ENCODE assay signal across 25 cellular contexts in genomic region chr16:23498863-23499262, GRCh38. TPM values are rescaled to one million over a fixed set of nuclear protein-coding genes. Genes with fewer than 3 reads are reported as not detected.
DNase-seq lines count a peak whose midpoint lies in the region; ATAC-seq and TF ChIP-seq lines count a peak whose summit lies in the region.
"Had no signal": no experiment of that assay in that cellular context is flagged by ENCODE, and none has a peak within 500 bp of the region (broad histone marks: within the 10 kb centered on the region; RNA-seq: fewer than 3 reads in every experiment).

No MANE protein-coding gene starts in this region.

- no peak for TF ChIP-seq POLR2A in heart left ventricle (IDR thresholded peaks at IDR 0.05)

- H3K36me3 Mint-ChIP-seq in CD8-positive, alpha-beta T cell = peaks cover 45% of the 10 kb centered on the region
- H3K36me3 Mint-ChIP-seq in T-helper 17 cell (ENCODE audit: low read depth) = peaks cover 3% of the 10 kb centered on the region

- no peak overlapping the region for H3K4me3 ChIP-seq in CD8-positive, alpha-beta T cell (ENCODE audit: low read depth, low read length)
- no peak overlapping the region for H3K4me3 ChIP-seq in heart left ventricle
- no peak overlapping the region for H3K4me3 ChIP-seq in SJCRH30
- H3K4me3 ChIP-seq: gastroesophageal sphincter, K562, MG63, Peyer's patch, SK-N-MC had no signal

- WGBS in heart left ventricle, 4 donors = 60 to 83% (median 68%) methylated on average over 11 of the region's 11 CpGs

- no peak for DNase-seq in CD8-positive, alpha-beta T cell
- DNase-seq in T-helper 17 cell (no peak), heart left ventricle (peak in 2 of 5 donors; percentile 31 to 51), renal cortical epithelial cell (ENCODE audit: low read depth) (peak; percentile 46), SJCRH30 (no peak)
- no peak for DNase-seq in activated CD8-positive, alpha-beta memory T cell treated with anti-CD3 and anti-CD28 coated beads for 24 hours
- DNase-seq: activated CD8-positive, alpha-beta T cell treated with anti-CD3 and anti-CD28 coated beads, Interleukin-2, amount 10 ng/mL, durations not matched to agents 7 days and 5 days; activated naive CD4-positive, alpha-beta T cell treated with anti-CD3 and anti-CD28 coated beads, Interleukin-2, amount 10 ng/mL, durations not matched to agents 7 days and 5 days; activated T-cell treated with anti-CD3 and anti-CD28 coated beads, Interleukin-2, amount 50 U/mL, for 4 hours; CD8-positive, alpha-beta memory T cell; DMS53; effector memory CD8-positive, alpha-beta T cell; mesendoderm; MG63; naive thymus-derived CD4-positive, alpha-beta T cell; NCI-H1417 treated with DMSO at 0.1 percent for 48 hours; NCI-H446; Peyer's patch; retina; T-helper 9 cell had no signal

- H3K4me1 ChIP-seq in CD8-positive, alpha-beta T cell (ENCODE audit: insufficient read depth, low read length) = peaks cover 9% of the 10 kb centered on the region
- H3K4me1 ChIP-seq in heart left ventricle (peaks cover 0 to 74% (median 24%) of the 10 kb centered on the region in 12 donors), SJCRH30 (peaks cover 5% of the 10 kb centered on the region)

- no peaks in the 10 kb centered on the region for H3K9me3 ChIP-seq in CD8-positive, alpha-beta T cell (ENCODE audit: low read length)
- H3K9me3 ChIP-seq in T-helper 17 cell (ENCODE audit: control insufficient read depth, low read length, poor library complexity, severe bottlenecking) (no peaks in the 10 kb centered on the region), heart left ventricle (no peaks in the 10 kb centered on the region), SJCRH30 (replicated peaks) (no peaks in the 10 kb centered on the region)
- H3K9me3 ChIP-seq: gastroesophageal sphincter, MG63, Peyer's patch had no signal

- no peak overlapping the region for H3K27ac ChIP-seq in CD8-positive, alpha-beta T cell (ENCODE audit: low read depth, low read length)
- peak overlapping the region in 6 of 12 donors; percentile 10 to 73 (median 25) for H3K27ac ChIP-seq in heart left ventricle
- H3K27ac ChIP-seq in SJCRH30 = no peak overlapping the region
- H3K27ac ChIP-seq: gastroesophageal sphincter, Peyer's patch, SK-N-MC had no signal

- no peaks in the 10 kb centered on the region for H3K9me3 Mint-ChIP-seq in CD8-positive, alpha-beta T cell
- H3K9me3 Mint-ChIP-seq: activated naive CD4-positive, alpha-beta T cell treated with anti-CD3 and anti-CD28 coated beads, Interleukin-2, amount 10 ng/mL, durations not matched to agents 7 days and 5 days; activated T-cell treated with anti-CD3 and anti-CD28 coated beads, Interleukin-2, amount 50 U/mL, for 4 hours; CD8-positive, alpha-beta memory T cell; effector memory CD8-positive, alpha-beta T cell; naive thymus-derived CD4-positive, alpha-beta T cell had no signal

- CTCF ChIA-PET in CD8-positive, alpha-beta T cell (lab: Charles Lee) = interaction anchor here (0.5 kb wide), 1 partner anchor 1232 kb away, joined by 3 read pairs; no protein-coding TSS in a partner anchor

- no peak overlapping the region for H3K4me3 Mint-ChIP-seq in CD8-positive, alpha-beta T cell
- H3K4me3 Mint-ChIP-seq in T-helper 17 cell = no peak overlapping the region
- H3K4me3 Mint-ChIP-seq: activated CD8-positive, alpha-beta T cell treated with anti-CD3 and anti-CD28 coated beads, Interleukin-2, amount 10 ng/mL, durations not matched to agents 7 days and 5 days; activated naive CD4-positive, alpha-beta T cell treated with anti-CD3 and anti-CD28 coated beads, Interleukin-2, amount 10 ng/mL, durations not matched to agents 7 days and 5 days; activated T-cell treated with anti-CD3 and anti-CD28 coated beads, Interleukin-2, amount 50 U/mL, for 4 hours; CD8-positive, alpha-beta memory T cell; effector memory CD8-positive, alpha-beta T cell had no signal

- H3K27me3 Mint-ChIP-seq in CD8-positive, alpha-beta T cell (ENCODE audit: low read depth) = no peaks in the 10 kb centered on the region
- H3K27me3 Mint-ChIP-seq in T-helper 17 cell = no peaks in the 10 kb centered on the region
- H3K27me3 Mint-ChIP-seq: activated naive CD4-positive, alpha-beta T cell treated with anti-CD3 and anti-CD28 coated beads, Interleukin-2, amount 10 ng/mL, durations not matched to agents 7 days and 5 days; CD8-positive, alpha-beta memory T cell; effector memory CD8-positive, alpha-beta T cell; naive thymus-derived CD4-positive, alpha-beta T cell had no signal

- ATAC-seq in CD8-positive, alpha-beta T cell = no peak
- no peak for ATAC-seq in T-helper 17 cell
- peak; percentile 54 to 63 (median 61) for ATAC-seq in heart left ventricle
- ATAC-seq in GM18861 (IDR thresholded peaks at IDR 0.05; ENCODE audit: unreplicated experiment) = no peak
- ATAC-seq: activated CD8-positive, alpha-beta T cell treated with anti-CD3 and anti-CD28 coated beads, Interleukin-2, amount 10 ng/mL, durations not matched to agents 7 days and 5 days; activated T-cell treated with anti-CD3 and anti-CD28 coated beads, Interleukin-2, amount 50 U/mL, for 4 hours; effector memory CD8-positive, alpha-beta T cell; gastroesophageal sphincter; HCT116; K562; naive thymus-derived CD4-positive, alpha-beta T cell had no signal

- POLR2A ChIA-PET in CD8-positive, alpha-beta T cell (lab: Charles Lee) = no interaction called here

- H3K4me1 Mint-ChIP-seq in CD8-positive, alpha-beta T cell (ENCODE audit: low read depth) = peaks cover 36% of the 10 kb centered on the region
- peaks cover 24% of the 10 kb centered on the region for H3K4me1 Mint-ChIP-seq in T-helper 17 cell

- no peaks in the 10 kb centered on the region for H3K27me3 ChIP-seq in CD8-positive, alpha-beta T cell (ENCODE audit: insufficient read depth, low read length)
- H3K27me3 ChIP-seq in heart left ventricle (no peaks in the 10 kb centered on the region), SJCRH30 (no peaks in the 10 kb centered on the region)
- H3K27me3 ChIP-seq: gastroesophageal sphincter, MG63, Peyer's patch had no signal

- peaks cover 21% of the 10 kb centered on the region for H3K36me3 ChIP-seq in CD8-positive, alpha-beta T cell (ENCODE audit: insufficient read depth, low read length)
- H3K36me3 ChIP-seq in heart left ventricle (peaks cover 0 to 36% (median 20%) of the 10 kb centered on the region in 9 donors), SJCRH30 (peaks cover 18% of the 10 kb centered on the region)

- intact Hi-C loops in CD8-positive, alpha-beta T cell (cut with DNase I, micrococcal nuclease) = no loop called here
- intact Hi-C loops in heart left ventricle (cut with DNase I) = no loop called here

- H3K27ac Mint-ChIP-seq in CD8-positive, alpha-beta T cell = peak overlapping the region; percentile 52
- peak overlapping the region; percentile 24 for H3K27ac Mint-ChIP-seq in T-helper 17 cell
- H3K27ac Mint-ChIP-seq: activated CD8-positive, alpha-beta T cell treated with anti-CD3 and anti-CD28 coated beads, Interleukin-2, amount 10 ng/mL, durations not matched to agents 7 days and 5 days; activated naive CD4-positive, alpha-beta T cell treated with anti-CD3 and anti-CD28 coated beads, Interleukin-2, amount 10 ng/mL, durations not matched to agents 7 days and 5 days had no signal

- no peak for TF ChIP-seq CTCF in CD8-positive, alpha-beta T cell (IDR thresholded peaks at IDR 0.05)
- no peak for TF ChIP-seq CTCF in heart left ventricle (IDR thresholded peaks at IDR 0.05)

RNA-seq across cellular contexts. Expression of gene GGA2, which starts 11.4 kb away (rescaled TPM):
- 100 to 1,000 TPM; 220 to 239 TPM for total RNA-seq in CD8-positive, alpha-beta T cell
- total RNA-seq in T-helper 17 cell (100 to 1,000 TPM; 116 to 117 TPM), heart left ventricle (10 to 100 TPM; 30.8 to 73.8 (median 47.5) TPM), renal cortical epithelial cell (15.8 and 33.8 TPM in 2 replicates)
- 10 to 100 TPM; 17.9 to 20.0 TPM for polyA plus RNA-seq in heart left ventricle
- total RNA-seq in SJCRH30 (2014; rRNA removed; shearing (Covaris generic)) = 66.7 and 80.4 TPM in 2 replicates

RNA-seq across cellular contexts. Expression of gene COG7, which starts 45.9 kb away (rescaled TPM):
- total RNA-seq in CD8-positive, alpha-beta T cell = 10 to 100 TPM; 13.3 to 14.7 TPM
- total RNA-seq in T-helper 17 cell = 10 to 100 TPM; 16.9 to 17.1 TPM
- total RNA-seq in heart left ventricle = 10 to 100 TPM in 7 of 9 donors, 1 to 10 TPM in 2; 7.8 to 16.8 (median 12.2) TPM
- 10 to 100 TPM; 11.1 to 12.4 TPM for polyA plus RNA-seq in heart left ventricle
- 9.9 and 24.9 TPM in 2 replicates for total RNA-seq in renal cortical epithelial cell
- total RNA-seq in SJCRH30 (2014; rRNA removed; shearing (Covaris generic)) = 12.3 and 12.7 TPM in 2 replicates

RNA-seq across cellular contexts. Expression of gene EARS2, which starts 58.3 kb away (rescaled TPM):
- total RNA-seq in CD8-positive, alpha-beta T cell = 1 to 10 TPM; 7.2 to 8.8 TPM
- total RNA-seq in T-helper 17 cell = 10 to 100 TPM; 10.0 to 13.0 TPM
- total RNA-seq in heart left ventricle = 10 to 100 TPM; 12.2 to 37.0 (median 21.5) TPM
- 10 to 100 TPM; 16.7 to 22.8 TPM for polyA plus RNA-seq in heart left ventricle
- total RNA-seq in renal cortical epithelial cell = 37.2 and 45.3 TPM in 2 replicates
- 24.1 and 25.9 TPM in 2 replicates for total RNA-seq in SJCRH30 (2014; rRNA removed; shearing (Covaris generic))

RNA-seq across cellular contexts. Expression of gene UBFD1, which starts 58.7 kb away (rescaled TPM):
- 10 to 100 TPM; 49.0 to 51.1 TPM for total RNA-seq in CD8-positive, alpha-beta T cell
- total RNA-seq in T-helper 17 cell (10 to 100 TPM; 37.9 to 43.3 TPM), heart left ventricle (100 to 1,000 TPM in 2 of 9 donors, 10 to 100 TPM in 7; 42.0 to 116 (median 57.7) TPM), renal cortical epithelial cell (107 and 193 TPM in 2 replicates)
- polyA plus RNA-seq in heart left ventricle = 10 to 100 TPM; 17.9 to 40.2 TPM
- total RNA-seq in SJCRH30 (2014; rRNA removed; shearing (Covaris generic)) = 64.3 and 66.1 TPM in 2 replicates

Comparison
In these comparisons a context has a peak if more than half of its experiments do, and no peak if none do; other contexts are left out.
1. ATAC-seq: peak in heart left ventricle (4 of 4); none in CD8-positive, alpha-beta T cell (single experiment), T-helper 17 cell (single experiment) and GM18861 (single experiment).